ENCODE assay signal across 26 cellular contexts in genomic region chr6:41058783-41059181, GRCh38. TPM values are rescaled to one million over a fixed set of nuclear protein-coding genes. Genes with fewer than 3 reads are reported as not detected.
DNase-seq lines count a peak whose midpoint lies in the region; ATAC-seq and TF ChIP-seq lines count a peak whose summit lies in the region.
"Had no signal": no experiment of that assay in that cellular context is flagged by ENCODE, and none has a peak within 500 bp of the region (broad histone marks: within the 10 kb centered on the region; RNA-seq: fewer than 3 reads in every experiment).

No MANE protein-coding gene starts in this region.

- CTCF ChIA-PET in WTC11 (lab: Charles Lee), result interaction anchor here (0.9 to 1.1 kb wide), 2 partner anchors 9 to 19 kb away, joined by 3 read pairs; partner anchors contain the start of gene UNC5CL
- CTCF ChIA-PET in activated naive CD4-positive, alpha-beta T cell treated with anti-CD3 and anti-CD28 coated beads for 36 hours (lab: Charles Lee), result interaction anchor here (0.7 to 1.1 kb wide), 4 partner anchors 9 to 310 kb away, joined by 3 to 6 read pairs (median 4); partner anchors contain the start of gene UNC5CL

- H3K9me3 ChIP-seq in mesodermal cell (ENCODE audit: control insufficient read depth, low read length) (no peaks in the 10 kb centered on the region), psoas muscle (no peaks in the 10 kb centered on the region)
- H3K9me3 ChIP-seq: ovary, testis, vagina had no signal

- no peak overlapping the region for H3K4me3 Mint-ChIP-seq in T-helper 2 cell treated with Interferon-gamma antibody and Interleukin-4, amounts not matched to agents 5 μg/mL and 100 μg/mL, for 36 hours
- no peak overlapping the region for H3K4me3 Mint-ChIP-seq in WTC11
- no peak overlapping the region for H3K4me3 Mint-ChIP-seq in activated naive CD4-positive, alpha-beta T cell treated with anti-CD3 and anti-CD28 coated beads for 36 hours
- H3K4me3 Mint-ChIP-seq: CD4-positive, CD25-positive, alpha-beta regulatory T cell; naive thymus-derived CD8-positive, alpha-beta T cell; stimulated activated memory B cell treated with anti-CD40 and anti-IgM and Interleukin-4, amounts not matched to agents 10 μg/mL and 1 μg/mL and 100 μg/mL, for 72 hours had no signal

- 90 to 100% methylated on average over 1 of the region's 2 CpGs for WGBS in mesodermal cell (ENCODE audit: insufficient coverage in 2 of 2), 2 experiments
- WGBS in psoas muscle, 3 donors, result 15 to 42% (median 21%) methylated on average over 2 of the region's 2 CpGs

- H3K27ac ChIP-seq in mesodermal cell (ENCODE audit: low read depth, low read length, severe bottlenecking) (peak overlapping the region; percentile 32), psoas muscle (peak overlapping the region; percentile 92)
- H3K27ac ChIP-seq: 22Rv1, ovary, testis, vagina had no signal

- ATAC-seq in WTC11, result no peak
- ATAC-seq in psoas muscle, result peak; percentile 67 to 75 (median 71)
- ATAC-seq in GM21619 (IDR thresholded peaks at IDR 0.05; ENCODE audit: unreplicated experiment), result no peak
- ATAC-seq in HG03457 (IDR thresholded peaks at IDR 0.05; ENCODE audit: unreplicated experiment), result no peak
- ATAC-seq: HepG2; naive thymus-derived CD8-positive, alpha-beta T cell; stimulated activated memory B cell treated with anti-CD40 and anti-IgM and Interleukin-4, amounts not matched to agents 10 μg/mL and 1 μg/mL and 100 μg/mL, for 72 hours had no signal

- H3K9me3 Mint-ChIP-seq in T-helper 2 cell treated with Interferon-gamma antibody and Interleukin-4, amounts not matched to agents 5 μg/mL and 100 μg/mL, for 36 hours, result no peaks in the 10 kb centered on the region
- no peaks in the 10 kb centered on the region for H3K9me3 Mint-ChIP-seq in WTC11
- no peaks in the 10 kb centered on the region for H3K9me3 Mint-ChIP-seq in activated naive CD4-positive, alpha-beta T cell treated with anti-CD3 and anti-CD28 coated beads for 36 hours
- H3K9me3 Mint-ChIP-seq: CD4-positive, CD25-positive, alpha-beta regulatory T cell; naive thymus-derived CD8-positive, alpha-beta T cell; stimulated activated memory B cell treated with anti-CD40 and anti-IgM and Interleukin-4, amounts not matched to agents 10 μg/mL and 1 μg/mL and 100 μg/mL, for 72 hours had no signal

- TF ChIP-seq CTCF in WTC11 (IDR thresholded peaks at IDR 0.05), result no peak
- TF ChIP-seq CTCF in psoas muscle (IDR thresholded peaks at IDR 0.05), result no peak

- intact Hi-C loops in psoas muscle (cut with DNase I), result no loop called here
- intact Hi-C loops in activated naive CD4-positive, alpha-beta T cell treated with anti-CD3 and anti-CD28 coated beads for 36 hours (cut with micrococcal nuclease), result no loop called here

- no peaks in the 10 kb centered on the region for H3K27me3 ChIP-seq in psoas muscle (ENCODE audit: insufficient read depth in 3 of 3, low read length in 2 of 3)
- H3K27me3 ChIP-seq: ovary, testis, vagina had no signal

- peaks cover 2% of the 10 kb centered on the region for H3K4me1 Mint-ChIP-seq in T-helper 2 cell treated with Interferon-gamma antibody and Interleukin-4, amounts not matched to agents 5 μg/mL and 100 μg/mL, for 36 hours (ENCODE audit: low read depth)
- peaks cover 16% of the 10 kb centered on the region for H3K4me1 Mint-ChIP-seq in WTC11
- H3K4me1 Mint-ChIP-seq in activated naive CD4-positive, alpha-beta T cell treated with anti-CD3 and anti-CD28 coated beads for 36 hours (ENCODE audit: low read depth), result peaks cover 1% of the 10 kb centered on the region
- H3K4me1 Mint-ChIP-seq: stimulated activated memory B cell treated with anti-CD40 and anti-IgM and Interleukin-4, amounts not matched to agents 10 μg/mL and 1 μg/mL and 100 μg/mL, for 72 hours had no signal

- H3K4me3 ChIP-seq in mesodermal cell (ENCODE audit: extremely low read depth, insufficient read depth, low read length, poor library complexity, severe bottlenecking), result no peak overlapping the region
- H3K4me3 ChIP-seq in psoas muscle, result peak overlapping the region; percentile 63
- H3K4me3 ChIP-seq: ovary, testis, vagina had no signal

- no peaks in the 10 kb centered on the region for H3K27me3 Mint-ChIP-seq in T-helper 2 cell treated with Interferon-gamma antibody and Interleukin-4, amounts not matched to agents 5 μg/mL and 100 μg/mL, for 36 hours (ENCODE audit: low read depth)
- no peaks in the 10 kb centered on the region for H3K27me3 Mint-ChIP-seq in WTC11 (ENCODE audit: low read depth)
- H3K27me3 Mint-ChIP-seq in activated naive CD4-positive, alpha-beta T cell treated with anti-CD3 and anti-CD28 coated beads for 36 hours (ENCODE audit: low read depth), result no peaks in the 10 kb centered on the region
- H3K27me3 Mint-ChIP-seq: CD4-positive, CD25-positive, alpha-beta regulatory T cell; naive thymus-derived CD8-positive, alpha-beta T cell; stimulated activated memory B cell treated with anti-CD40 and anti-IgM and Interleukin-4, amounts not matched to agents 10 μg/mL and 1 μg/mL and 100 μg/mL, for 72 hours had no signal

- DNase-seq in T-helper 2 cell treated with Interferon-gamma antibody and Interleukin-4, amounts not matched to agents 5 μg/mL and 100 μg/mL, for 36 hours (ENCODE audit: low spot score), result no peak
- DNase-seq in T-helper 2 cell (no peak), WTC11 (ENCODE audit: low spot score) (no peak), psoas muscle (peak in 1 of 2 donors; percentile 72)
- no peak for DNase-seq in activated naive CD4-positive, alpha-beta T cell treated with anti-CD3 and anti-CD28 coated beads for 36 hours
- DNase-seq: activated CD4-positive, alpha-beta T cell treated with anti-CD3 and anti-CD28 coated beads for 1 hour; activated effector memory CD4-positive, alpha-beta T cell treated with anti-CD3 and anti-CD28 coated beads, Interleukin-2, amount 50 U/mL, for 16 hours; CD4-positive, CD25-positive, alpha-beta regulatory T cell; cerebellar nuclear complex; naive thymus-derived CD8-positive, alpha-beta T cell; NCI-H146; NCI-H2107; NCI-H774; ovary; stimulated activated CD4-positive, alpha-beta T cell treated with anti-CD3 and anti-CD28 coated beads, Interleukin-4, amount 100 ng/mL, for 4 hours; T-helper 1 cell; testis had no signal

- peaks cover 7% of the 10 kb centered on the region for H3K36me3 Mint-ChIP-seq in T-helper 2 cell treated with Interferon-gamma antibody and Interleukin-4, amounts not matched to agents 5 μg/mL and 100 μg/mL, for 36 hours (ENCODE audit: low read depth)
- peaks cover 5% of the 10 kb centered on the region; the same call in 1 of the 2 replicates for H3K36me3 Mint-ChIP-seq in WTC11
- H3K36me3 Mint-ChIP-seq in activated naive CD4-positive, alpha-beta T cell treated with anti-CD3 and anti-CD28 coated beads for 36 hours (ENCODE audit: low read depth), result peaks cover 12% of the 10 kb centered on the region

- H3K27ac Mint-ChIP-seq in T-helper 2 cell treated with Interferon-gamma antibody and Interleukin-4, amounts not matched to agents 5 μg/mL and 100 μg/mL, for 36 hours, result peak overlapping the region; percentile 2
- peak overlapping the region; percentile 16; the same call in 1 of the 2 replicates for H3K27ac Mint-ChIP-seq in WTC11
- no peak overlapping the region for H3K27ac Mint-ChIP-seq in activated naive CD4-positive, alpha-beta T cell treated with anti-CD3 and anti-CD28 coated beads for 36 hours
- H3K27ac Mint-ChIP-seq: CD4-positive, CD25-positive, alpha-beta regulatory T cell; stimulated activated memory B cell treated with anti-CD40 and anti-IgM and Interleukin-4, amounts not matched to agents 10 μg/mL and 1 μg/mL and 100 μg/mL, for 72 hours had no signal

- H3K36me3 ChIP-seq in mesodermal cell (ENCODE audit: control insufficient read depth, insufficient read depth, low read length) (peaks cover 16% of the 10 kb centered on the region), psoas muscle (ENCODE audit: insufficient read depth in 1 of 2, low read depth in 1 of 2) (peaks cover 0 to 57% of the 10 kb centered on the region in 2 donors)
- H3K36me3 ChIP-seq: ovary had no signal

- POLR2A ChIA-PET in WTC11 (lab: Charles Lee), result no interaction called here

- H3K4me1 ChIP-seq in mesodermal cell (ENCODE audit: control insufficient read depth, insufficient read depth, low read length, poor library complexity, severe bottlenecking) (peaks cover 16% of the 10 kb centered on the region), psoas muscle (peaks cover 25% of the 10 kb centered on the region)
- H3K4me1 ChIP-seq: testis had no signal

TF ChIP-seq in WTC11, 78 proteins besides CTCF, POLR2A, EP300 and RAD21:
- TF ChIP-seq RORB (CRISPR knock-in tag; IDR thresholded peaks at IDR 0.05) (no peak), ZNF423 (CRISPR knock-in tag; IDR thresholded peaks at IDR 0.05) (no peak)

RNA-seq across cellular contexts. Expression of gene APOBEC2, which starts 5.8 kb away (rescaled TPM):
- not detected in 3 replicates for total RNA-seq in WTC11 (2021)
- polyA plus RNA-seq in mesodermal cell (2013, experiment 1 of 2), result not detected
- not detected for polyA plus RNA-seq in mesodermal cell (2013, experiment 2 of 2)
- 100 to 1,000 TPM; 135 to 511 (median 272) TPM for total RNA-seq in psoas muscle
- polyA plus RNA-seq in psoas muscle, result 100 to 1,000 TPM in 1 of 3 donors, 10 to 100 TPM in 2; 16.4 to 141 (median 80.7) TPM
- not detected for total RNA-seq in activated naive CD4-positive, alpha-beta T cell treated with anti-CD3 and anti-CD28 coated beads for 36 hours
- total RNA-seq: CD4-positive, CD25-positive, alpha-beta regulatory T cell; naive thymus-derived CD8-positive, alpha-beta T cell; ovary; SK-MEL-5; vagina had no signal
- polyA plus RNA-seq: HepG2 had no signal

RNA-seq across cellular contexts. Expression of gene OARD1, which starts 13.4 kb away (rescaled TPM):
- total RNA-seq in WTC11 (2021) (33.7 to 37.0 TPM (median 36.5 TPM) in 3 replicates), psoas muscle (10 to 100 TPM; 13.5 to 23.4 (median 16.6) TPM)
- polyA plus RNA-seq in mesodermal cell (2013, experiment 1 of 2), result 30.2 TPM
- 34.0 TPM for polyA plus RNA-seq in mesodermal cell (2013, experiment 2 of 2)
- 10 to 100 TPM; 24.6 to 74.6 (median 52.3) TPM for polyA plus RNA-seq in psoas muscle
- 10 to 100 TPM; 59.0 to 60.8 TPM for total RNA-seq in activated naive CD4-positive, alpha-beta T cell treated with anti-CD3 and anti-CD28 coated beads for 36 hours

RNA-seq across cellular contexts. Expression of gene NFYA, which starts 14.0 kb away (rescaled TPM):
- total RNA-seq in WTC11 (2021), result 34.7 to 37.7 TPM (median 35.8 TPM) in 3 replicates
- polyA plus RNA-seq in mesodermal cell (2013, experiment 1 of 2), result 44.2 TPM
- 38.6 TPM for polyA plus RNA-seq in mesodermal cell (2013, experiment 2 of 2)
- total RNA-seq in psoas muscle, result 10 to 100 TPM; 11.8 to 14.1 (median 13.0) TPM
- 10 to 100 TPM in 2 of 3 donors, 1 to 10 TPM in 1; 2.7 to 14.2 (median 10.4) TPM for polyA plus RNA-seq in psoas muscle
- 10 to 100 TPM; 38.0 to 38.7 TPM for total RNA-seq in activated naive CD4-positive, alpha-beta T cell treated with anti-CD3 and anti-CD28 coated beads for 36 hours

RNA-seq across cellular contexts. Expression of gene TSPO2, which starts 16.5 kb away (rescaled TPM):
- total RNA-seq in WTC11 (2021) (not detected in 3 replicates), psoas muscle (under 1 TPM in 1 of 4 donors, not detected in 3; 0.27 TPM)
- not detected for polyA plus RNA-seq in mesodermal cell (2013, experiment 1 of 2)
- polyA plus RNA-seq in mesodermal cell (2013, experiment 2 of 2), result not detected
- not detected for polyA plus RNA-seq in psoas muscle
- not detected for total RNA-seq in activated naive CD4-positive, alpha-beta T cell treated with anti-CD3 and anti-CD28 coated beads for 36 hours
- total RNA-seq: CD4-positive, CD25-positive, alpha-beta regulatory T cell; HepG2; LHCN-M2; naive thymus-derived CD8-positive, alpha-beta T cell; ovary; SK-MEL-5; testis; vagina had no signal
- polyA plus RNA-seq: CD4-positive, CD25-positive, alpha-beta regulatory T cell; naive thymus-derived CD8-positive, alpha-beta T cell; ovary had no signal

RNA-seq across cellular contexts. Expression of gene UNC5CL, which starts 19.8 kb away (rescaled TPM):
- 3.3 to 4.5 TPM (median 3.6 TPM) in 3 replicates for total RNA-seq in WTC11 (2021)
- polyA plus RNA-seq in mesodermal cell (2013, experiment 1 of 2), result 1.6 TPM
- polyA plus RNA-seq in mesodermal cell (2013, experiment 2 of 2), result 2.0 TPM
- total RNA-seq in psoas muscle, result under 1 TPM; 0.14 to 0.43 (median 0.28) TPM
- under 1 TPM; 0.18 to 0.90 (median 0.33) TPM for polyA plus RNA-seq in psoas muscle
- 1 to 10 TPM; 2.3 to 3.0 TPM for total RNA-seq in activated naive CD4-positive, alpha-beta T cell treated with anti-CD3 and anti-CD28 coated beads for 36 hours

Comparison
In these comparisons a context has a peak if more than half of its experiments do, and no peak if none do; other contexts are left out.
1. ATAC-seq: peak in psoas muscle (4 of 4); none in WTC11 (single experiment), GM21619 (single experiment) and HG03457 (single experiment).
2. RNA of gene APOBEC2, which starts 5.8 kb away (total RNA-seq): 135 to 511 TPM in psoas muscle; not detected in WTC11 and not detected in activated naive CD4-positive, alpha-beta T cell treated with anti-CD3 and anti-CD28 coated beads for 36 hours; every median in the first group is over 100 times any median in the second.